ENCODE assay signal across 8 cellular contexts in the genomic region with DNA sequence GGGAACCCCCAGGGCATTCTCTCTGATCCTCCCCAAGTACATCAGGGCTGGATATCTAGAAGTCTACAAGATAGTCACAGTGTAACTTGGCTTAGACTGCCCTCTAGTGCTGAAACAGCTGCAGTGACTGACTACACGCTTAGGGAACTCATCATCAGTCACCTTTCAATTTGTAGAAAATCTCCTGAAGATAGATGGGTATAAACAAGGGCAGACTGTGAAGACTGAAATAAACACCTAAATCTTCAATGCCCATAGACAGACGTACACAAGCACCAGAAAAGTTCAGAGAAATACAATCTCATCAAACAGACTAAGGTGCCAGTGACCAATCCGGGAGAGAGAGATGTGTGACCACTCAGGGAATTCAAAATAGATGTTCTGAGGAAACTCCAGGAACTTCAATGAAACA. TPM values are rescaled to one million over a fixed set of nuclear protein-coding genes. Genes with fewer than 3 reads are reported as not detected.
A peak's percentile ranks its signal among the peaks of the same experiment; 100 is the strongest.
DNase-seq lines count a peak whose midpoint lies in the region; ATAC-seq, FAIRE-seq and TF ChIP-seq lines count a peak whose summit lies in the region.

No MANE protein-coding gene starts in this region.

- H3K27ac Mint-ChIP-seq in T-helper 17 cell: peak overlapping the region; percentile 57

- H3K36me3 ChIP-seq in breast epithelium (no peaks in the 10 kb centered on the region), kidney (ENCODE audit: control insufficient read depth in 1 of 2, insufficient read depth in 2 of 2, low read length in 2 of 2) (peaks cover 11% of the 10 kb centered on the region in 2 donors)

- no peak overlapping the region for H3K27ac ChIP-seq in breast epithelium
- H3K27ac ChIP-seq in kidney (ENCODE audit: low read depth in 2 of 2, low read length in 2 of 2): no peak overlapping the region

- H3K4me1 ChIP-seq in breast epithelium: no peaks in the 10 kb centered on the region
- H3K4me1 ChIP-seq in kidney (ENCODE audit: control insufficient read depth in 1 of 2, insufficient read depth in 1 of 2, low read depth in 1 of 2, low read length in 2 of 2): no peaks in the 10 kb centered on the region

- intact Hi-C loops in breast epithelium (cut with DNase I; ENCODE audit: low total_unique reads): loop anchor here (10.0 kb wide), 1 partner anchor 53 kb away; no protein-coding TSS in a partner anchor
- intact Hi-C loops in kidney (cut with DNase I): loop anchor here (10.0 kb wide), 1 partner anchor 303 kb away; no protein-coding TSS in a partner anchor

- H3K9ac ChIP-seq in kidney (ENCODE audit: low read length in 2 of 2): no peak overlapping the region

- FAIRE-seq in H54 (lab: Jason Lieb, UNC) (peak; percentile 45), kidney (lab: Jason Lieb, UNC) (no peak)

- TF ChIP-seq CTCF in breast epithelium (IDR thresholded peaks at IDR 0.05): peak; percentile 33 to 83 (median 76)
- TF ChIP-seq CTCF in kidney (IDR thresholded peaks at IDR 0.05; ENCODE audit: borderline replicate concordance, extremely low read depth, insufficient read depth): peak; percentile 87

- ATAC-seq in T-helper 17 cell: peak; percentile 93
- no peak for ATAC-seq in HG03045 (IDR thresholded peaks at IDR 0.05; ENCODE audit: unreplicated experiment)

- H3K4me3 ChIP-seq in breast epithelium: no peak overlapping the region
- no peak overlapping the region for H3K4me3 ChIP-seq in kidney (ENCODE audit: low read length in 2 of 2)

- peaks cover 10% of the 10 kb centered on the region for H3K36me3 Mint-ChIP-seq in T-helper 17 cell (ENCODE audit: low read depth)

- no peaks in the 10 kb centered on the region for H3K27me3 ChIP-seq in breast epithelium

- no peaks in the 10 kb centered on the region for H3K27me3 Mint-ChIP-seq in T-helper 17 cell

- DNase-seq in GF-D8 (lab: John Stamatoyannopoulos, UW) (peak; percentile 22), H54 (ENCODE audit: insufficient read length, low spot score) (peak; percentile 64), NAMALWA (ENCODE audit: low spot score) (peak; percentile 86), T-helper 17 cell (peak in 1 of 3 donors; percentile 34), breast epithelium (ENCODE audit: low spot score in 2 of 2) (no peak), kidney (no peak)
- DNase-seq in stimulated activated CD4-positive, alpha-beta T cell treated with anti-CD3 and anti-CD28 coated beads, Interleukin-4, amount 100 ng/mL, for 24 hours: peak; percentile 67

- H3K4me1 Mint-ChIP-seq in T-helper 17 cell: peaks cover 7% of the 10 kb centered on the region

- no peaks in the 10 kb centered on the region for H3K9me3 ChIP-seq in T-helper 17 cell (ENCODE audit: control insufficient read depth, low read length, poor library complexity, severe bottlenecking)
- no peaks in the 10 kb centered on the region for H3K9me3 ChIP-seq in breast epithelium
- no peaks in the 10 kb centered on the region for H3K9me3 ChIP-seq in kidney (ENCODE audit: control insufficient read depth in 1 of 2, low read length in 2 of 2)

- no peak for TF ChIP-seq POLR2A in H54 (IDR thresholded peaks at IDR 0.05; ENCODE audit: low read depth, low read length)
- no peak for TF ChIP-seq POLR2A in breast epithelium (IDR thresholded peaks at IDR 0.05)

- H3K4me3 Mint-ChIP-seq in T-helper 17 cell: no peak overlapping the region

RNA-seq across cellular contexts. Expression of a gene that starts 46.6 kb away (rescaled TPM):
- total RNA-seq in T-helper 17 cell: 1 to 10 TPM; 4.7 to 8.2 TPM
- 1 to 10 TPM; 2.7 to 6.2 (median 4.2) TPM for total RNA-seq in breast epithelium
- 8.7 TPM for total RNA-seq in kidney
- polyA plus RNA-seq in kidney (ENCODE audit: insufficient read depth, low read depth, low replicate concordance): 13.7 TPM

Comparison
In these comparisons a context has a peak if more than half of its experiments do, and no peak if none do; other contexts are left out.
1. DNase-seq: peak in GF-D8 (single experiment), H54 (single experiment), NAMALWA (single experiment) and stimulated activated CD4-positive, alpha-beta T cell treated with anti-CD3 and anti-CD28 coated beads, Interleukin-4, amount 100 ng/mL, for 24 hours (single experiment); none in breast epithelium (0 of 2) and kidney (single experiment).